In genomic region chr9:14107977-14108376, GRCh38 we compare ENCODE assay signal across 19 cellular contexts.
DNase-seq lines count a peak whose midpoint lies in the region; ATAC-seq and TF ChIP-seq lines count a peak whose summit lies in the region.
"Had no signal": no experiment of that assay in that cellular context is flagged by ENCODE, and none has a peak within 500 bp of the region (broad histone marks: within the 10 kb centered on the region; RNA-seq: fewer than 3 reads in every experiment).

No MANE protein-coding gene starts in this region.

- POLR2A ChIA-PET in HEK293 (lab: Yijun Ruan, JAX) = no interaction called here

- intact Hi-C loops in left ventricle myocardium superior (cut with micrococcal nuclease) = no loop called here

- H3K4me3 Mint-ChIP-seq in nephron = no peak overlapping the region
- H3K4me3 Mint-ChIP-seq: activated CD8-positive, alpha-beta T cell treated with anti-CD3 and anti-CD28 coated beads for 36 hours; activated T-cell treated with anti-CD3 and anti-CD28 coated beads, Interleukin-2, amount 50 U/mL, for 4 hours; nephron progenitor cell had no signal

- H3K9me3 ChIP-seq in HEK293 (ENCODE audit: control insufficient read depth, insufficient read depth, low read depth, low read length) (no peaks in the 10 kb centered on the region), BE2C (no peaks in the 10 kb centered on the region)
- H3K9me3 ChIP-seq: colonic mucosa, psoas muscle had no signal

- H3K4me1 ChIP-seq in HEK293 (ENCODE audit: control insufficient read depth, insufficient read depth, low read length) (peaks cover 5% of the 10 kb centered on the region; the same call in 1 of the 2 replicates), BE2C (peaks cover 27% of the 10 kb centered on the region)
- H3K4me1 ChIP-seq: colonic mucosa had no signal

- DNase-seq in SK-MEL-5 (ENCODE audit: low read depth, low spot score) = peak; percentile 80
- DNase-seq in left ventricle myocardium superior = no peak
- DNase-seq in NK-92 (lab: John Stamatoyannopoulos, UW; ENCODE audit: unreplicated experiment) = no peak
- no peak for DNase-seq in BE2C
- DNase-seq in NCI-H82 treated with DMSO at 0.1 percent for 48 hours (lab: John Stamatoyannopoulos, UW; ENCODE audit: unreplicated experiment) = no peak
- DNase-seq: activated CD8-positive, alpha-beta T cell treated with anti-CD3 and anti-CD28 coated beads for 36 hours; activated T-cell treated with anti-CD3 and anti-CD28 coated beads, Interleukin-2, amount 50 U/mL, for 4 hours; AML-193; colonic mucosa; foreskin melanocyte; Kasumi-1; NCI-H1092 treated with DMSO at 0.1 percent for 48 hours; NCI-H2227 treated with DMSO at 0.1 percent for 48 hours; nephron progenitor cell; psoas muscle had no signal

- H3K9me3 Mint-ChIP-seq in nephron = no peaks in the 10 kb centered on the region
- H3K9me3 Mint-ChIP-seq: activated CD8-positive, alpha-beta T cell treated with anti-CD3 and anti-CD28 coated beads for 36 hours; activated T-cell treated with anti-CD3 and anti-CD28 coated beads, Interleukin-2, amount 50 U/mL, for 4 hours; nephron progenitor cell had no signal

- peak; percentile 83 for ATAC-seq in left ventricle myocardium superior
- ATAC-seq in GM21390 (IDR thresholded peaks at IDR 0.05; ENCODE audit: unreplicated experiment) = no peak
- ATAC-seq: activated CD8-positive, alpha-beta T cell treated with anti-CD3 and anti-CD28 coated beads for 36 hours; activated naive CD4-positive, alpha-beta T cell treated with anti-CD3 and anti-CD28 coated beads, Interleukin-2, amount 50 U/mL, for 72 hours; activated T-cell treated with anti-CD3 and anti-CD28 coated beads, Interleukin-2, amount 50 U/mL, for 4 hours; psoas muscle had no signal

- H3K27me3 ChIP-seq in BE2C = no peaks in the 10 kb centered on the region
- H3K27me3 ChIP-seq: colonic mucosa had no signal

- H3K27me3 Mint-ChIP-seq in nephron (ENCODE audit: low read depth) = no peaks in the 10 kb centered on the region
- H3K27me3 Mint-ChIP-seq: activated CD8-positive, alpha-beta T cell treated with anti-CD3 and anti-CD28 coated beads for 36 hours had no signal

- H3K36me3 Mint-ChIP-seq in nephron (ENCODE audit: low read depth) = peaks cover 52% of the 10 kb centered on the region
- H3K36me3 Mint-ChIP-seq: activated naive CD4-positive, alpha-beta T cell treated with anti-CD3 and anti-CD28 coated beads, Interleukin-2, amount 50 U/mL, for 72 hours had no signal

- H3K27ac ChIP-seq in HEK293 (ENCODE audit: extremely low read depth, low read depth, low read length) = no peak overlapping the region
- H3K27ac ChIP-seq: colonic mucosa, psoas muscle had no signal

- H3K4me3 ChIP-seq in HEK293 (ENCODE audit: low read depth, low read length) (no peak overlapping the region), BE2C (ENCODE audit: low read depth, low read length) (no peak overlapping the region)
- H3K4me3 ChIP-seq: colonic mucosa, psoas muscle had no signal

- CTCF ChIA-PET in HEK293 (lab: Yijun Ruan, JAX) = interaction anchor here (1.6 kb wide), 1 partner anchor 245 kb away, joined by 4 read pairs; no protein-coding TSS in a partner anchor

- in situ Hi-C loops in SK-MEL-5 (cut with HindIII; ENCODE audit: low pct_unique_long_range_greater_than_20kb, low sequenced_read_pairs) = no loop called here

- H3K36me3 ChIP-seq in HEK293 (ENCODE audit: control insufficient read depth in 2 of 2, insufficient read depth in 1 of 2, low read length in 2 of 2) = peaks cover 4 to 9% of the 10 kb centered on the region in 2 experiments; a peak in 2 of 3 replicates
- peaks cover 8% of the 10 kb centered on the region; the same call in 1 of the 2 replicates for H3K36me3 ChIP-seq in BE2C
- H3K36me3 ChIP-seq: colonic mucosa had no signal

- peaks cover 57% of the 10 kb centered on the region for H3K4me1 Mint-ChIP-seq in nephron

- TF ChIP-seq CTCF in HEK293 (tag by site-specific recombination; IDR thresholded peaks at IDR 0.05) (no peak), nephron (IDR thresholded peaks at IDR 0.05; ENCODE audit: unreplicated experiment in 3 of 3) (no peak), BE2C (IDR thresholded peaks at IDR 0.05; ENCODE audit: low read depth, low read length) (no peak)

- peak overlapping the region; percentile 47 to 76 (median 54) for H3K27ac Mint-ChIP-seq in nephron
- H3K27ac Mint-ChIP-seq: activated CD8-positive, alpha-beta T cell treated with anti-CD3 and anti-CD28 coated beads for 36 hours; activated naive CD4-positive, alpha-beta T cell treated with anti-CD3 and anti-CD28 coated beads, Interleukin-2, amount 50 U/mL, for 72 hours; nephron progenitor cell had no signal

TF ChIP-seq in HEK293, 187 proteins besides CTCF, POLR2A, EP300 and RAD21:
- TF ChIP-seq ZNF175 (tag by site-specific recombination; IDR thresholded peaks at IDR 0.05) (no peak), ZNF677 (tag by site-specific recombination; IDR thresholded peaks at IDR 0.05) (peak; percentile 92)
TF ChIP-seq in HEK293: peak in this region for 1.
